In genomic region chr19:19661675-19662251, GRCh38 we compare ENCODE assay signal across 8 cellular contexts. TPM values are rescaled to one million over a fixed set of nuclear protein-coding genes. Genes with fewer than 3 reads are reported as not detected.
DNase-seq lines count a peak whose midpoint lies in the region; ATAC-seq and TF ChIP-seq lines count a peak whose summit lies in the region.

No MANE protein-coding gene starts in this region.

- H3K4me3 ChIP-seq in ACC112 (ENCODE audit: low read depth, low read length) = peak overlapping the region; percentile 99
- H3K4me3 ChIP-seq in SK-N-SH (ENCODE audit: low read depth in 2 of 2, low read length in 1 of 2) = peak overlapping the region; percentile 83 to 90
- peak overlapping the region; percentile 95 for H3K4me3 ChIP-seq in epithelial cell of proximal tubule (ENCODE audit: low read depth, low read length)
- H3K4me3 ChIP-seq in body of pancreas = no peak overlapping the region

- H3K4me1 Mint-ChIP-seq in stimulated activated naive B cell treated with anti-CD40 and anti-IgM and Interleukin-4, amounts not matched to agents 10 μg/mL and 1 μg/mL and 100 μg/mL, for 72 hours = peaks cover 22 to 29% of the 10 kb centered on the region in 2 donors

- H3K4me3 Mint-ChIP-seq in stimulated activated naive B cell treated with anti-CD40 and anti-IgM and Interleukin-4, amounts not matched to agents 10 μg/mL and 1 μg/mL and 100 μg/mL, for 72 hours = peak overlapping the region; percentile 93 to 96

- no peaks in the 10 kb centered on the region for H3K9me2 ChIP-seq in SK-N-SH

- DNase-seq in SK-N-SH (peak; percentile 60), epithelial cell of proximal tubule (ENCODE audit: low read depth) (no peak), body of pancreas (no peak), AG20443 (ENCODE audit: low spot score) (no peak)
- peak; percentile 73 for DNase-seq in stimulated activated naive B cell treated with anti-CD40 and anti-IgM and Interleukin-4, amounts not matched to agents 10 μg/mL and 1 μg/mL and 100 μg/mL, for 72 hours

- H3K27ac Mint-ChIP-seq in stimulated activated naive B cell treated with anti-CD40 and anti-IgM and Interleukin-4, amounts not matched to agents 10 μg/mL and 1 μg/mL and 100 μg/mL, for 72 hours = peak overlapping the region; percentile 98

- H3K36me3 ChIP-seq in ACC112 (ENCODE audit: insufficient read depth, low read length) = 0 out of 2 replicates have a peak, but pooled peaks cover 6% of the 10 kb centered on the region
- H3K36me3 ChIP-seq in SK-N-SH (replicated peaks in 1 of 2; ENCODE audit: control insufficient read depth in 1 of 2, insufficient read depth in 2 of 2, low read length in 1 of 2) = peaks cover 15 to 27% of the 10 kb centered on the region in 2 experiments
- peaks cover 8 to 10% of the 10 kb centered on the region in 2 donors for H3K36me3 ChIP-seq in body of pancreas (replicated peaks in 1 of 2; ENCODE audit: insufficient read depth in 1 of 2, low read depth in 2 of 2)

- H3K27me3 ChIP-seq in ACC112 (ENCODE audit: insufficient read depth, low read length) (no peaks in the 10 kb centered on the region), SK-N-SH (ENCODE audit: insufficient read depth) (no peaks in the 10 kb centered on the region), body of pancreas (no peaks in the 10 kb centered on the region)

- peak overlapping the region; percentile 86; the same call in 1 of the 2 replicates for H3K9ac ChIP-seq in SK-N-SH

- no peaks in the 10 kb centered on the region for H3F3A ChIP-seq in SK-N-SH (replicated peaks; ENCODE audit: insufficient read depth)

- WGBS in SK-N-SH (ENCODE audit: low lambda C conversion rate) = 17% methylated on average over 18 of the region's 18 CpGs
- WGBS in body of pancreas, 2 donors = 68 to 75% methylated on average over 18 of the region's 18 CpGs

- H3K9me3 Mint-ChIP-seq in stimulated activated naive B cell treated with anti-CD40 and anti-IgM and Interleukin-4, amounts not matched to agents 10 μg/mL and 1 μg/mL and 100 μg/mL, for 72 hours = no peaks in the 10 kb centered on the region

- TF ChIP-seq RAD21 in SK-N-SH (IDR thresholded peaks at IDR 0.05; ENCODE audit: low read length) = no peak

- no peak for TF ChIP-seq EP300 in SK-N-SH (IDR thresholded peaks at IDR 0.05; ENCODE audit: borderline replicate concordance in 1 of 2, low read depth in 1 of 2, low read length in 1 of 2)

- no peaks in the 10 kb centered on the region for H3K27me3 Mint-ChIP-seq in stimulated activated naive B cell treated with anti-CD40 and anti-IgM and Interleukin-4, amounts not matched to agents 10 μg/mL and 1 μg/mL and 100 μg/mL, for 72 hours

- ATAC-seq in HG03066 (IDR thresholded peaks at IDR 0.05; ENCODE audit: low read depth, unreplicated experiment) (peak; percentile 40), body of pancreas (no peak)
- peak; percentile 59 to 62 for ATAC-seq in stimulated activated naive B cell treated with anti-CD40 and anti-IgM and Interleukin-4, amounts not matched to agents 10 μg/mL and 1 μg/mL and 100 μg/mL, for 72 hours (replicated peaks)

- H3K4me1 ChIP-seq in ACC112 (ENCODE audit: control insufficient read depth, insufficient read depth, low read length, unreplicated experiment) = peaks cover 14% of the 10 kb centered on the region
- peaks cover 0 to 17% of the 10 kb centered on the region in 2 experiments; a peak in 2 of 4 replicates for H3K4me1 ChIP-seq in SK-N-SH (ENCODE audit: control insufficient read depth in 1 of 2, insufficient read depth in 2 of 2, low read depth in 1 of 2, low read length in 1 of 2)
- peaks cover 19% of the 10 kb centered on the region for H3K4me1 ChIP-seq in body of pancreas

- H3K4me2 ChIP-seq in SK-N-SH = peak overlapping the region; percentile 74

- peaks cover 31% of the 10 kb centered on the region for H4K20me1 ChIP-seq in SK-N-SH (ENCODE audit: insufficient read depth)

- CTCF ChIA-PET in SK-N-SH (lab: Yijun Ruan, JAX) = interaction anchor here (1.0 to 3.1 kb wide), 4 partner anchors 8 to 130 kb away, joined by 4 to 17 read pairs (median 11); partner anchors contain the start of gene GMIP

- TF ChIP-seq POLR2A in GM18526 (IDR thresholded peaks at IDR 0.05; ENCODE audit: extremely low read depth, insufficient read length) = peak; percentile 73
- TF ChIP-seq POLR2A in body of pancreas (IDR thresholded peaks at IDR 0.05) = no peak

- peaks cover 26 to 34% of the 10 kb centered on the region in 2 donors for H3K36me3 Mint-ChIP-seq in stimulated activated naive B cell treated with anti-CD40 and anti-IgM and Interleukin-4, amounts not matched to agents 10 μg/mL and 1 μg/mL and 100 μg/mL, for 72 hours

- no peak overlapping the region for H3K27ac ChIP-seq in ACC112 (ENCODE audit: low read depth, low read length)
- H3K27ac ChIP-seq in SK-N-SH (ENCODE audit: low read depth in 2 of 2, low read length in 1 of 2) = peak overlapping the region; percentile 15 to 29; a peak in 2 of 4 replicates
- no peak overlapping the region for H3K27ac ChIP-seq in body of pancreas

- POLR2A ChIA-PET in SK-N-SH (lab: Yijun Ruan, JAX) = interaction anchor here (0.6 to 1.3 kb wide), 4 partner anchors 114 to 204 kb away, joined by 3 to 5 read pairs (median 3); partner anchors contain the start of gene ZNF253

- H2AFZ ChIP-seq in ACC112 (ENCODE audit: low read length, unreplicated experiment) (no peak overlapping the region), SK-N-SH (ENCODE audit: low read depth) (no peak overlapping the region)

- H3K9me3 ChIP-seq in SK-N-SH (no peaks in the 10 kb centered on the region), body of pancreas (no peaks in the 10 kb centered on the region)

- H3K79me2 ChIP-seq in ACC112 (ENCODE audit: control insufficient read depth, insufficient read depth, low read length, unreplicated experiment) = peaks cover 27% of the 10 kb centered on the region
- H3K79me2 ChIP-seq in SK-N-SH (ENCODE audit: insufficient read depth) = peaks cover 50% of the 10 kb centered on the region

- TF ChIP-seq CTCF in SK-N-SH (IDR thresholded peaks at IDR 0.05) (no peak), epithelial cell of proximal tubule (conservative IDR thresholded peaks at IDR 0.05; ENCODE audit: low read depth, low read length) (no peak), body of pancreas (IDR thresholded peaks at IDR 0.05) (no peak)

- intact Hi-C loops in body of pancreas (cut with DNase I) = no loop called here

TF ChIP-seq in SK-N-SH, 30 proteins besides CTCF, POLR2A, EP300 and RAD21:
- TF ChIP-seq, protein P1, sequence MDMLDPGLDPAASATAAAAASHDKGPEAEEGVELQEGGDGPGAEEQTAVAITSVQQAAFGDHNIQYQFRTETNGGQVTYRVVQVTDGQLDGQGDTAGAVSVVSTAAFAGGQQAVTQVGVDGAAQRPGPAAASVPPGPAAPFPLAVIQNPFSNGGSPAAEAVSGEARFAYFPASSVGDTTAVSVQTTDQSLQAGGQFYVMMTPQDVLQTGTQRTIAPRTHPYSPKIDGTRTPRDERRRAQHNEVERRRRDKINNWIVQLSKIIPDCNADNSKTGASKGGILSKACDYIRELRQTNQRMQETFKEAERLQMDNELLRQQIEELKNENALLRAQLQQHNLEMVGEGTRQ (IDR thresholded peaks at IDR 0.05; ENCODE audit: borderline replicate concordance, low read depth, low read length) = no peak
- TF ChIP-seq GATA2 (CRISPR knock-in tag; IDR thresholded peaks at IDR 0.05) = no peak
TF ChIP-seq in SK-N-SH: peak in this region for 0.

RNA-seq across cellular contexts. Expression of gene ATP13A1, which starts 1.7 kb away (rescaled TPM):
- polyA plus RNA-seq in SK-N-SH (2012; rRNA removed) = 49.6 and 67.9 TPM in 2 replicates
- polyA plus RNA-seq in SK-N-SH (2012; cell fraction: cytosol; rRNA removed) = 15.5 and 24.3 TPM in 2 replicates
- 367 and 465 TPM in 2 replicates for polyA plus RNA-seq in SK-N-SH (2012; cell fraction: nucleus; rRNA removed)
- total RNA-seq in epithelial cell of proximal tubule (97.2 and 242 TPM in 2 replicates), body of pancreas (100 to 1,000 TPM in 1 of 2 donors, 10 to 100 TPM in 1; 38.7 to 570 TPM)

RNA-seq across cellular contexts. Expression of gene ZNF101, which starts 6.9 kb away (rescaled TPM):
- polyA plus RNA-seq in SK-N-SH (2012; rRNA removed) = 2.4 and 3.8 TPM in 2 replicates
- polyA plus RNA-seq in SK-N-SH (2012; cell fraction: cytosol; rRNA removed) = 2.6 and 3.2 TPM in 2 replicates
- 3.0 and 5.6 TPM in 2 replicates for polyA plus RNA-seq in SK-N-SH (2012; cell fraction: nucleus; rRNA removed)
- total RNA-seq in epithelial cell of proximal tubule (6.2 and 7.6 TPM in 2 replicates), body of pancreas (1 to 10 TPM; 5.3 to 6.7 TPM)

RNA-seq across cellular contexts. Expression of gene GMIP, which starts 18.3 kb away (rescaled TPM):
- 5.3 and 6.3 TPM in 2 replicates for polyA plus RNA-seq in SK-N-SH (2012; rRNA removed)
- 2.4 and 3.9 TPM in 2 replicates for polyA plus RNA-seq in SK-N-SH (2012; cell fraction: cytosol; rRNA removed)
- 40.0 and 43.5 TPM in 2 replicates for polyA plus RNA-seq in SK-N-SH (2012; cell fraction: nucleus; rRNA removed)
- 14.6 and 17.0 TPM in 2 replicates for total RNA-seq in epithelial cell of proximal tubule
- total RNA-seq in body of pancreas = 10 to 100 TPM in 1 of 2 donors, 1 to 10 TPM in 1; 3.6 to 20.1 TPM

RNA-seq across cellular contexts. Expression of gene LPAR2, which starts 33.7 kb away (rescaled TPM):
- 4.3 and 4.5 TPM in 2 replicates for polyA plus RNA-seq in SK-N-SH (2012; rRNA removed)
- 1.1 and 1.7 TPM in 2 replicates for polyA plus RNA-seq in SK-N-SH (2012; cell fraction: cytosol; rRNA removed)
- polyA plus RNA-seq in SK-N-SH (2012; cell fraction: nucleus; rRNA removed) = 33.9 and 35.0 TPM in 2 replicates
- total RNA-seq in epithelial cell of proximal tubule = 17.1 and 34.1 TPM in 2 replicates
- total RNA-seq in body of pancreas = 10 to 100 TPM; 14.3 to 20.8 TPM

RNA-seq across cellular contexts. Expression of gene PBX4, which starts 43.3 kb away (rescaled TPM):
- polyA plus RNA-seq in SK-N-SH (2012; rRNA removed) = 5.1 and 6.4 TPM in 2 replicates
- polyA plus RNA-seq in SK-N-SH (2012; cell fraction: cytosol; rRNA removed) = 1.7 and 2.7 TPM in 2 replicates
- polyA plus RNA-seq in SK-N-SH (2012; cell fraction: nucleus; rRNA removed) = 22.9 and 27.6 TPM in 2 replicates
- total RNA-seq in epithelial cell of proximal tubule (0.43 and 2.7 TPM in 2 replicates), body of pancreas (1 to 10 TPM; 1.6 to 8.2 TPM)

Comparison
In these comparisons a context has a peak if more than half of its experiments do, and no peak if none do; other contexts are left out.
1. H3K27ac ChIP-seq: peak in SK-N-SH (2 of 2); none in ACC112 (single experiment) and body of pancreas (0 of 4).
2. H3K4me3 ChIP-seq: peak in ACC112 (single experiment), SK-N-SH (2 of 2) and epithelial cell of proximal tubule (single experiment); none in body of pancreas (0 of 2).
3. DNase-seq: peak in SK-N-SH (single experiment) and stimulated activated naive B cell treated with anti-CD40 and anti-IgM and Interleukin-4, amounts not matched to agents 10 μg/mL and 1 μg/mL and 100 μg/mL, for 72 hours (single experiment); none in epithelial cell of proximal tubule (single experiment), body of pancreas (0 of 4) and AG20443 (single experiment).